ENCODE assay signal across 10 cellular contexts in the genomic region with DNA sequence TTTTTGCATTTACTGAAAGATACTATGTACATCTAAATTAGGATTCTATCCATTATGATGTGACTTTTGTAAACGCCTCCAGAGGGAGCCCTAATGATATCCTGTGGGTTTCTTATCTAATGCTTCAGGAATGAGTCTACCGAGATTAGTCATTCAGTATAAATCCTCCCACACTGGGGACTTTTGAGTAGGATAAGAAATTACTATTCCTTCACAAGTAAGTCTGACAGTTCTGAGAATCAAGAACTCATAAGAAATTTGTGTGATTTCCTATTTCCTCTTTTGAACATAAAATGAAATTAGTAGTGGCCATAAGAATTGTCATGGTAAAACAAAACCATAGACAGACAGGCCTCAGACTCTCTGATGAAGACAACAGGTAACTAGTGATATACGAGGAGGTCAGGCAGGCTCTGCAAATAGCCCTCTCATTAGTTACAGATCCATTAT. TPM values are rescaled to one million over a fixed set of nuclear protein-coding genes. Genes with fewer than 3 reads are reported as not detected.
DNase-seq lines count a peak whose midpoint lies in the region; ATAC-seq and TF ChIP-seq lines count a peak whose summit lies in the region.
"Had no signal": no experiment of that assay in that cellular context is flagged by ENCODE, and none has a peak within 500 bp of the region (broad histone marks: within the 10 kb centered on the region; RNA-seq: fewer than 3 reads in every experiment).

No MANE protein-coding gene starts in this region.

- no peaks in the 10 kb centered on the region for H3K27me3 Mint-ChIP-seq in progenitor cell of endocrine pancreas
- H3K27me3 Mint-ChIP-seq in activated T-cell treated with anti-CD3 and anti-CD28 coated beads, Interleukin-2, amount 50 U/mL, for 24 hours = no peaks in the 10 kb centered on the region
- H3K27me3 Mint-ChIP-seq: activated B cell treated with CpG ODN at 0.5 μM for 24 hours had no signal

- no peaks in the 10 kb centered on the region for H4K20me1 ChIP-seq in OCI-LY7 (ENCODE audit: insufficient read depth, low read length)
- H4K20me1 ChIP-seq in fibroblast of lung (ENCODE audit: control insufficient read depth, extremely low read depth, insufficient read depth, low read length) = no peaks in the 10 kb centered on the region

- H3K27me3 ChIP-seq in fibroblast of lung (ENCODE audit: control insufficient read depth, insufficient read depth, low read length) = no peaks in the 10 kb centered on the region

- no peaks in the 10 kb centered on the region for H3K36me3 Mint-ChIP-seq in progenitor cell of endocrine pancreas (ENCODE audit: insufficient read depth)
- no peaks in the 10 kb centered on the region for H3K36me3 Mint-ChIP-seq in activated T-cell treated with anti-CD3 and anti-CD28 coated beads, Interleukin-2, amount 50 U/mL, for 24 hours (ENCODE audit: low read depth)

- no peaks in the 10 kb centered on the region for H3K9me2 ChIP-seq in OCI-LY7 (ENCODE audit: insufficient read depth, low read length)

- no peaks in the 10 kb centered on the region for H3K36me3 ChIP-seq in OCI-LY7 (ENCODE audit: insufficient read depth, low read length)
- no peaks in the 10 kb centered on the region for H3K36me3 ChIP-seq in fibroblast of lung (ENCODE audit: control insufficient read depth, insufficient read depth, low read length)

- no peak overlapping the region for H3K4me3 Mint-ChIP-seq in progenitor cell of endocrine pancreas (ENCODE audit: low read depth)
- no peak overlapping the region for H3K4me3 Mint-ChIP-seq in activated T-cell treated with anti-CD3 and anti-CD28 coated beads, Interleukin-2, amount 50 U/mL, for 24 hours
- H3K4me3 Mint-ChIP-seq: activated B cell treated with CpG ODN at 0.5 μM for 24 hours had no signal

- POLR2A ChIA-PET in OCI-LY7 (lab: Charles Lee) = no interaction called here

- H3K4me2 ChIP-seq in OCI-LY7 (ENCODE audit: low read length) (no peak overlapping the region), fibroblast of lung (ENCODE audit: extremely low read depth, insufficient read depth, low read length) (no peak overlapping the region)

- H3K4me1 ChIP-seq in OCI-LY7 (ENCODE audit: insufficient read depth, low read length, poor library complexity, severe bottlenecking) = no peaks in the 10 kb centered on the region
- no peaks in the 10 kb centered on the region for H3K4me1 ChIP-seq in fibroblast of lung (ENCODE audit: control insufficient read depth, extremely low read depth, insufficient read depth, low read length)

- H3K79me2 ChIP-seq in OCI-LY7 (ENCODE audit: insufficient read depth, low read depth, low read length) (no peaks in the 10 kb centered on the region), fibroblast of lung (ENCODE audit: control insufficient read depth, insufficient read depth, low read length) (no peaks in the 10 kb centered on the region)

- peaks cover 3% of the 10 kb centered on the region for H3K9me3 Mint-ChIP-seq in progenitor cell of endocrine pancreas (ENCODE audit: low read depth)
- H3K9me3 Mint-ChIP-seq in activated T-cell treated with anti-CD3 and anti-CD28 coated beads, Interleukin-2, amount 50 U/mL, for 24 hours = peaks cover 6% of the 10 kb centered on the region
- H3K9me3 Mint-ChIP-seq: activated B cell treated with CpG ODN at 0.5 μM for 24 hours had no signal

- no peak overlapping the region for H3K27ac ChIP-seq in OCI-LY7 (ENCODE audit: low read depth, low read length, poor library complexity, severe bottlenecking)
- no peak overlapping the region for H3K27ac ChIP-seq in fibroblast of lung (ENCODE audit: insufficient read depth, low read length)

- no peaks in the 10 kb centered on the region for H3K4me1 Mint-ChIP-seq in progenitor cell of endocrine pancreas (ENCODE audit: low read depth)
- peaks cover 2% of the 10 kb centered on the region for H3K4me1 Mint-ChIP-seq in activated T-cell treated with anti-CD3 and anti-CD28 coated beads, Interleukin-2, amount 50 U/mL, for 24 hours (ENCODE audit: low read depth)
- H3K4me1 Mint-ChIP-seq: activated B cell treated with CpG ODN at 0.5 μM for 24 hours had no signal

- H3K9ac ChIP-seq in fibroblast of lung (ENCODE audit: insufficient read depth, low read length) = no peak overlapping the region

- TF ChIP-seq CTCF in OCI-LY7 (conservative IDR thresholded peaks at IDR 0.05; ENCODE audit: low read length) = peak; percentile 74
- TF ChIP-seq CTCF in fibroblast of lung (conservative IDR thresholded peaks at IDR 0.05 in 1 of 2, IDR thresholded peaks at IDR 0.05 in 1 of 2; ENCODE audit: low read depth in 1 of 2, low read length in 2 of 2) = no peak
- peak; percentile 49 for TF ChIP-seq CTCF in progenitor cell of endocrine pancreas (IDR thresholded peaks at IDR 0.05; ENCODE audit: unreplicated experiment)

- intact Hi-C loops in OCI-LY7 (cut with micrococcal nuclease; ENCODE audit: unreplicated experiment) = loop anchor here (10.0 kb wide), 1 partner anchor 160 kb away; no protein-coding TSS in a partner anchor

- peak; percentile 83 for ATAC-seq in HG02623 (IDR thresholded peaks at IDR 0.05; ENCODE audit: unreplicated experiment)
- no peak for ATAC-seq in GM21526 (IDR thresholded peaks at IDR 0.05; ENCODE audit: low FRiP score, unreplicated experiment)
- ATAC-seq in GM21723 (IDR thresholded peaks at IDR 0.05; ENCODE audit: unreplicated experiment) = no peak

- H3K4me3 ChIP-seq in OCI-LY7 (ENCODE audit: low read depth, low read length, poor library complexity, severe bottlenecking) (no peak overlapping the region), fibroblast of lung (replicated peaks in 1 of 4; ENCODE audit: control extremely low read depth in 1 of 4, insufficient read depth in 1 of 4, low read depth in 3 of 4, low read length in 4 of 4) (no peak overlapping the region)

- H2AFZ ChIP-seq in OCI-LY7 (ENCODE audit: low read length) (no peak overlapping the region), fibroblast of lung (ENCODE audit: low read length) (no peak overlapping the region)

- no peaks in the 10 kb centered on the region for H3K9me3 ChIP-seq in OCI-LY7 (ENCODE audit: low read length)
- no peaks in the 10 kb centered on the region for H3K9me3 ChIP-seq in fibroblast of lung (ENCODE audit: control insufficient read depth, insufficient read depth, low read depth, low read length)

- DNase-seq in GM04503 (ENCODE audit: low read depth) (peak; percentile 4), OCI-LY7 (ENCODE audit: low spot score) (peak; percentile 11), fibroblast of lung (ENCODE audit: low read depth in 2 of 2) (peak; percentile 4 to 41), progenitor cell of endocrine pancreas (ENCODE audit: low spot score, unreplicated experiment) (no peak)
- no peak for DNase-seq in activated T-cell treated with anti-CD3 and anti-CD28 coated beads, Interleukin-2, amount 50 U/mL, for 24 hours
- DNase-seq: activated B cell treated with CpG ODN at 0.5 μM for 24 hours had no signal

- H3K27ac Mint-ChIP-seq in progenitor cell of endocrine pancreas = no peak overlapping the region
- H3K27ac Mint-ChIP-seq in activated T-cell treated with anti-CD3 and anti-CD28 coated beads, Interleukin-2, amount 50 U/mL, for 24 hours = no peak overlapping the region
- H3K27ac Mint-ChIP-seq: activated B cell treated with CpG ODN at 0.5 μM for 24 hours had no signal

- no TSS peak for BruUV-seq in OCI-LY7 (replicated peaks; lab: Mats Ljungman, UMichigan)

- CTCF ChIA-PET in OCI-LY7 (lab: Charles Lee; ENCODE audit: unreplicated experiment) = no interaction called here

RNA-seq across cellular contexts. Expression of gene OR5M1, which starts 10.0 kb away (rescaled TPM):
- not detected in 2 replicates for total RNA-seq in OCI-LY7 (2014; rRNA removed; shearing (Covaris generic))
- total RNA-seq in OCI-LY7 (2022) (not detected in 2 replicates), fibroblast of lung (not detected in 2 replicates), progenitor cell of endocrine pancreas (not detected in 2 replicates)
- not detected in 2 replicates for polyA plus RNA-seq in fibroblast of lung
- polyA plus RNA-seq in fibroblast of lung (2012) = not detected in 2 replicates
- not detected in 2 replicates for polyA minus RNA-seq in fibroblast of lung (ENCODE audit: low replicate concordance)
- total RNA-seq: activated B cell treated with CpG ODN at 0.5 μM for 24 hours, skeletal muscle tissue had no signal

RNA-seq across cellular contexts. Expression of gene OR5AP2, which starts 17.6 kb away (rescaled TPM):
- total RNA-seq in OCI-LY7 (2014; rRNA removed; shearing (Covaris generic)) = not detected in 2 replicates
- total RNA-seq in OCI-LY7 (2022) (not detected in 2 replicates), fibroblast of lung (not detected in 2 replicates), progenitor cell of endocrine pancreas (not detected in 2 replicates)
- polyA plus RNA-seq in fibroblast of lung = not detected in 2 replicates
- not detected in 2 replicates for polyA plus RNA-seq in fibroblast of lung (2012)
- not detected in 2 replicates for polyA minus RNA-seq in fibroblast of lung (ENCODE audit: low replicate concordance)
- total RNA-seq: activated B cell treated with CpG ODN at 0.5 μM for 24 hours, skeletal muscle tissue had no signal

RNA-seq across cellular contexts. Expression of gene OR5AR1, which starts 38.8 kb away (rescaled TPM):
- total RNA-seq in OCI-LY7 (2014; rRNA removed; shearing (Covaris generic)) = not detected in 2 replicates
- total RNA-seq in OCI-LY7 (2022) (not detected in 2 replicates), fibroblast of lung (not detected in 2 replicates), progenitor cell of endocrine pancreas (not detected in 2 replicates)
- not detected in 2 replicates for polyA plus RNA-seq in fibroblast of lung
- polyA plus RNA-seq in fibroblast of lung (2012) = not detected in 2 replicates
- not detected in 2 replicates for polyA minus RNA-seq in fibroblast of lung (ENCODE audit: low replicate concordance)
- total RNA-seq: activated B cell treated with CpG ODN at 0.5 μM for 24 hours, skeletal muscle tissue had no signal

RNA-seq across cellular contexts. Expression of gene OR5M10, which starts 47.2 kb away (rescaled TPM):
- total RNA-seq in OCI-LY7 (2014; rRNA removed; shearing (Covaris generic)) = not detected in 2 replicates
- total RNA-seq in OCI-LY7 (2022) = not detected in 2 replicates
- total RNA-seq in fibroblast of lung = not detected in 2 replicates
- not detected in 2 replicates for polyA plus RNA-seq in fibroblast of lung
- not detected in 2 replicates for polyA plus RNA-seq in fibroblast of lung (2012)
- not detected in 2 replicates for polyA minus RNA-seq in fibroblast of lung (ENCODE audit: low replicate concordance)
- not detected in 2 replicates for total RNA-seq in progenitor cell of endocrine pancreas
- total RNA-seq: activated B cell treated with CpG ODN at 0.5 μM for 24 hours, skeletal muscle tissue had no signal

Comparison
In these comparisons a context has a peak if more than half of its experiments do, and no peak if none do; other contexts are left out.
1. DNase-seq: peak in GM04503 (single experiment), OCI-LY7 (single experiment) and fibroblast of lung (2 of 2); none in progenitor cell of endocrine pancreas (single experiment) and activated T-cell treated with anti-CD3 and anti-CD28 coated beads, Interleukin-2, amount 50 U/mL, for 24 hours (single experiment).
2. CTCF ChIP-seq: peak in OCI-LY7 (single experiment) and progenitor cell of endocrine pancreas (single experiment); none in fibroblast of lung (0 of 2).